Comparison of ENCODE assay signal across 1 cellular context in genomic region chr3:124829175-124829818, GRCh38.
TF ChIP-seq lines count a peak whose summit lies in the region.

No MANE protein-coding gene starts in this region.

TF ChIP-seq in GM23338, 12 proteins besides CTCF, POLR2A, EP300 and RAD21 (continued from another document):
- no peak for TF ChIP-seq ZNF462 (CRISPR knock-in tag; IDR thresholded peaks at IDR 0.05)
- no peak for TF ChIP-seq CREB1 (CRISPR knock-in tag; IDR thresholded peaks at IDR 0.05; ENCODE audit: low read depth)
- TF ChIP-seq EZH2phosphoT487 (IDR thresholded peaks at IDR 0.05; ENCODE audit: unreplicated experiment), result no peak
- TF ChIP-seq ETS1 (IDR thresholded peaks at IDR 0.05), result no peak
- TF ChIP-seq ZNF331 (CRISPR knock-in tag; IDR thresholded peaks at IDR 0.05; ENCODE audit: low read depth), result no peak
- no peak for TF ChIP-seq STAT1 (IDR thresholded peaks at IDR 0.05; ENCODE audit: unreplicated experiment)
- no peak for TF ChIP-seq JUNB (IDR thresholded peaks at IDR 0.05; ENCODE audit: unreplicated experiment)
TF ChIP-seq in GM23338: peak in this region for 0.
